25 cellular contexts compared by ENCODE assay signal in genomic region chr4:82551734-82552133, GRCh38. TPM values are rescaled to one million over a fixed set of nuclear protein-coding genes. Genes with fewer than 3 reads are reported as not detected.
"Had no signal": no experiment of that assay in that cellular context is flagged by ENCODE, and none has a peak within 500 bp of the region (broad histone marks: within the 10 kb centered on the region; RNA-seq: fewer than 3 reads in every experiment).

No MANE protein-coding gene starts in this region.

- DNase-seq: immature natural killer cell; kidney; left colon; left ventricle myocardium inferior; mesendoderm; naive B cell; natural killer cell; nephron progenitor cell; occipital lobe; right lobe of liver; stimulated activated CD4-positive, alpha-beta T cell treated with anti-CD3 and anti-CD28 coated beads, Interleukin-1b, Interleukin-23, amount 100 ng/mL, for 48 hours; stimulated activated CD4-positive, alpha-beta T cell treated with anti-CD3 and anti-CD28 coated beads, Interleukin-2, amount 100 ng/mL, for 48 hours; stimulated activated CD4-positive, alpha-beta T cell treated with anti-CD3 and anti-CD28 coated beads, Interleukin-4, amount 100 ng/mL, for 4 hours; stimulated activated CD8-positive, alpha-beta memory T cell treated with anti-CD3 and anti-CD28 coated beads, Interleukin-4, amount 100 ng/mL, for 48 hours; stimulated activated naive CD4-positive, alpha-beta T cell treated with Interleukin-2 at 50 U/mL for 16 hours; stimulated activated naive CD8-positive, alpha-beta T cell treated with anti-CD3 and anti-CD28 coated beads, Interleukin-15, amount 100 ng/mL, for 72 hours; substantia nigra; uterus had no signal

- H3K27ac ChIP-seq: left ventricle myocardium inferior, neural progenitor cell, neutrophil, parathyroid adenoma, right atrium auricular region, right lobe of liver, tibial nerve, uterus had no signal

- H3K4me3 ChIP-seq: left ventricle myocardium inferior, lung, neural progenitor cell, right atrium auricular region, right lobe of liver, smooth muscle cell, tibial nerve, uterus had no signal

- H3K36me3 ChIP-seq: left ventricle myocardium inferior, neural progenitor cell, neutrophil, right atrium auricular region, right lobe of liver, tibial nerve, uterus had no signal

- H3K27me3 ChIP-seq: neural progenitor cell, right atrium auricular region, right lobe of liver, tibial nerve, uterus had no signal

- H3K4me1 ChIP-seq: left ventricle myocardium inferior, neural progenitor cell, parathyroid adenoma, right atrium auricular region, tibial nerve, uterus had no signal

- H3K9me3 ChIP-seq: neutrophil, right atrium auricular region, right lobe of liver, tibial nerve, uterus had no signal

RNA-seq across cellular contexts. Expression of gene TMEM150C, which starts 10.1 kb away (rescaled TPM):
- total RNA-seq: natural killer cell had no signal
